Comparison of ENCODE assay signal across 1 cellular context in genomic region chr12:72872488-72872887, GRCh38.
TF ChIP-seq lines count a peak whose summit lies in the region.

No MANE protein-coding gene starts in this region.

TF ChIP-seq in H1, 55 proteins besides CTCF, POLR2A, EP300 and RAD21:
- TF ChIP-seq HDAC2 (IDR thresholded peaks at IDR 0.05; ENCODE audit: borderline replicate concordance in 1 of 2, low read depth in 2 of 2, low read length in 2 of 2) (no peak), RNF2 (IDR thresholded peaks at IDR 0.05; ENCODE audit: borderline replicate concordance, low read depth, low read length, missing control alignments, poor library complexity, severe bottlenecking) (no peak), MAFK (IDR thresholded peaks at IDR 0.05; ENCODE audit: low read depth, low read length) (no peak), RXRA (IDR thresholded peaks at IDR 0.05; ENCODE audit: insufficient read depth, low read depth, low read length) (no peak), BRCA1 (IDR thresholded peaks at IDR 0.05; ENCODE audit: low read depth, low read length) (no peak), ASH2L (IDR thresholded peaks at IDR 0.05; ENCODE audit: low read length) (no peak), POU5F1 (IDR thresholded peaks at IDR 0.05; ENCODE audit: low read depth, low read length) (no peak), GABPA (IDR thresholded peaks at IDR 0.05; ENCODE audit: borderline replicate concordance, insufficient read depth, low read length) (no peak), TAF7 (optimal IDR thresholded peaks at IDR 0.05; ENCODE audit: borderline replicate concordance, low read depth, low read length) (no peak), EGR1 (IDR thresholded peaks at IDR 0.05; ENCODE audit: borderline replicate concordance, low read depth, low read length) (no peak)
TF ChIP-seq in H1: peak in this region for 0.
